ENCODE assay signal across 1 cellular context in the genomic region with DNA sequence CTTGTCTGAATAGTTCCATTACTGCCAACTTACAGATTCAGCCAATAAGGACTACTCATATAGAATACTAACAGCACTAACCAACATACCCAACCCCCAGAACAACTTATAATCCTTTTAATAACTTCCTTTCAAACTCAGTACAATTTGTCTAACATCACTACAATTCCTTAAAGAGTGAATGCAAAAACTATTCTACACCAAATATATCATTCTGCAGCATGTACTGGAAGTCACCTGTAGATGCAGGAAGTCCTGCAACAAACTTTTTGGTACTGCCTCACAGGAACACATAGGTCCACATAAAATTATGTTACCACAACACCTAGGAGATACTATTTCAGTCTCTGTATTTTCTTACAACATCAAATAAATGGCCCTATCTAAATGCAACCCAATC.
TF ChIP-seq lines count a peak whose summit lies in the region.

No MANE protein-coding gene starts in this region.

TF ChIP-seq in HepG2, 621 proteins besides CTCF, POLR2A, EP300 and RAD21:
- TF ChIP-seq, protein P1, sequence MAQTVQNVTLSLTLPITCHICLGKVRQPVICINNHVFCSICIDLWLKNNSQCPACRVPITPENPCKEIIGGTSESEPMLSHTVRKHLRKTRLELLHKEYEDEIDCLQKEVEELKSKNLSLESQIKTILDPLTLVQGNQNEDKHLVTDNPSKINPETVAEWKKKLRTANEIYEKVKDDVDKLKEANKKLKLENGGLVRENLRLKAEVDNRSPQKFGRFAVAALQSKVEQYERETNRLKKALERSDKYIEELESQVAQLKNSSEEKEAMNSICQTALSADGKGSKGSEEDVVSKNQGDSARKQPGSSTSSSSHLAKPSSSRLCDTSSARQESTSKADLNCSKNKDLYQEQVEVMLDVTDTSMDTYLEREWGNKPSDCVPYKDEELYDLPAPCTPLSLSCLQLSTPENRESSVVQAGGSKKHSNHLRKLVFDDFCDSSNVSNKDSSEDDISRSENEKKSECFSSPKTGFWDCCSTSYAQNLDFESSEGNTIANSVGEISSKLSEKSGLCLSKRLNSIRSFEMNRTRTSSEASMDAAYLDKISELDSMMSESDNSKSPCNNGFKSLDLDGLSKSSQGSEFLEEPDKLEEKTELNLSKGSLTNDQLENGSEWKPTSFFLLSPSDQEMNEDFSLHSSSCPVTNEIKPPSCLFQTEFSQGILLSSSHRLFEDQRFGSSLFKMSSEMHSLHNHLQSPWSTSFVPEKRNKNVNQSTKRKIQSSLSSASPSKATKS (CRISPR knock-in tag; IDR thresholded peaks at IDR 0.05) = no peak
- TF ChIP-seq ZNF335 (CRISPR knock-in tag; IDR thresholded peaks at IDR 0.05) (no peak), RBFOX2 (IDR thresholded peaks at IDR 0.05; ENCODE audit: low read depth, low read length) (peak; percentile 50), ZFP90 (CRISPR knock-in tag; IDR thresholded peaks at IDR 0.05; ENCODE audit: borderline replicate concordance) (no peak)
